ENCODE assay signal across 14 cellular contexts in the genomic region with DNA sequence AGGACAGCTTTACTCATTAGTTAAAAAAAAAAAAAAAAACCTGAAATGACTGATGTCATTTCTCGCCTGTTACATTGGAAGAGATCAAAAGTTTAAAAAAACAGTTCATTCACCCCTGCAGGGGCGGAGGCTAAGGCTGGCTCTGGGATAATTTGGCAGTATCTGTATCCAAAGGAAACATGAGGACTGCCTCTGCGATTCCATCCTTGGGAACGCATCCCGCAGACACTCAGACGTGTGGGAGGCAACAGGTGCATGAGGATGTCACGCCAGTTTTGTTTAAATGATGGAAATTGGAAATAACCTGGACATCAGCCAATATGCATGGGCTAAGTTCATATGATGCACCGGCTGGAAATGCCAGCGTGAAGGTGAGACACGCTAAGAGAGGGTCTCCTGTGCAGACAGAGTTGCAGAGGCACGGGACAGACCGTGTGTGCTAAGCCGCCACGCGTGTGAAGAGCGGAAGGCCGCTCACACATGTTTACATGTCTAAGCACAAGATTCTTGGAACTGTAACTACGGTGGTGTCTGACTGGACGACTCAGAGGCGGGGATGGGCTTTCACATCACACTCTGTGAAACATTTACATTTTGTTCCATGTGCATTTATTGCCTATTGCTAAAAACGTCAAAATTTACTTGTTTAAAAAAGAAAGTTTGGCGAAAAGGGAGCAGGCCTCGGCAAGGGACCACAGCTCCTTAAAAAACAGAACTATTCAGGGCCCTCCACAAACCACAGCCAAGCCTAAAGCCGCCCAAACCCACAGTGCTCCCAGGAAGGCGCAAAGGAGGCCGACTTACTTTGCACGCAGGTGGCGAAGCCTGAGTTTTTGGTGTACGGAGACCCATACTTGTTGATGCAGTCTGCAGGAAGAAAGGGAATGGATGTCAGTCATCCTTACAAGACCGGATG. TPM values are rescaled to one million over a fixed set of nuclear protein-coding genes. Genes with fewer than 3 reads are reported as not detected.
DNase-seq lines count a peak whose midpoint lies in the region; ATAC-seq and TF ChIP-seq lines count a peak whose summit lies in the region.
"Had no signal": no experiment of that assay in that cellular context is flagged by ENCODE, and none has a peak within 500 bp of the region (broad histone marks: within the 10 kb centered on the region; RNA-seq: fewer than 3 reads in every experiment).

No MANE protein-coding gene starts in this region.

- H3K36me3 ChIP-seq in endodermal cell (ENCODE audit: control insufficient read depth, insufficient read depth, low read length), result peaks cover 8% of the 10 kb centered on the region
- H3K36me3 ChIP-seq: ovary had no signal

- peaks cover 8% of the 10 kb centered on the region for H3K9me3 Mint-ChIP-seq in activated CD4-positive, alpha-beta T cell treated with anti-CD3 and anti-CD28 coated beads, Interleukin-2, amount 10 ng/mL, durations not matched to agents 24 days and 14 days
- H3K9me3 Mint-ChIP-seq in endodermal cell, result no peaks in the 10 kb centered on the region

- peak overlapping the region; percentile 61 for H3K4me3 Mint-ChIP-seq in activated CD4-positive, alpha-beta T cell treated with anti-CD3 and anti-CD28 coated beads, Interleukin-2, amount 10 ng/mL, durations not matched to agents 24 days and 14 days
- H3K4me3 Mint-ChIP-seq in endodermal cell, result no peak overlapping the region

- ATAC-seq in sciatic nerve, result peak; percentile 49
- no peak for ATAC-seq in GM21367 (IDR thresholded peaks at IDR 0.05; ENCODE audit: unreplicated experiment)
- no peak for ATAC-seq in HG03139 (IDR thresholded peaks at IDR 0.05; ENCODE audit: unreplicated experiment)

- no peak overlapping the region for H3K27ac ChIP-seq in endodermal cell (ENCODE audit: low read depth, low read length)
- H3K27ac ChIP-seq: epithelial cell of prostate, ovary had no signal

- no peak overlapping the region for H3K9ac ChIP-seq in endodermal cell (ENCODE audit: extremely low read depth, low read length, poor library complexity, severe bottlenecking)

- no peak for DNase-seq in activated CD4-positive, alpha-beta T cell treated with anti-CD3 and anti-CD28 coated beads, Interleukin-2, amount 10 ng/mL, durations not matched to agents 24 days and 14 days
- DNase-seq in activated CD4-positive, alpha-beta T cell treated with anti-CD3 and anti-CD28 coated beads, Interleukin-2, amount 50 U/mL, for 1 hour, result no peak
- DNase-seq in NCI-H345 treated with DMSO at 0.1 percent for 48 hours (lab: John Stamatoyannopoulos, UW; ENCODE audit: unreplicated experiment) (peak; percentile 11), endodermal cell (peak; percentile 29), sciatic nerve (ENCODE audit: low spot score) (peak; percentile 63), AML-193 (lab: John Stamatoyannopoulos, UW) (no peak)
- DNase-seq: caudate nucleus, mammary epithelial cell, SW 1271 had no signal

- H3K27ac Mint-ChIP-seq in activated CD4-positive, alpha-beta T cell treated with anti-CD3 and anti-CD28 coated beads, Interleukin-2, amount 10 ng/mL, durations not matched to agents 24 days and 14 days, result peak overlapping the region; percentile 8
- H3K27ac Mint-ChIP-seq in endodermal cell, result no peak overlapping the region

- 95 to 96% methylated on average over 27 to 30 of the region's 30 CpGs for WGBS in endodermal cell (ENCODE audit: insufficient coverage in 1 of 2, insufficient read length in 1 of 2), 2 experiments

- no peaks in the 10 kb centered on the region for H3K4me1 ChIP-seq in endodermal cell (ENCODE audit: control insufficient read depth, insufficient read depth, low read length)

- peaks cover 26% of the 10 kb centered on the region for H3K4me1 Mint-ChIP-seq in activated CD4-positive, alpha-beta T cell treated with anti-CD3 and anti-CD28 coated beads, Interleukin-2, amount 10 ng/mL, durations not matched to agents 24 days and 14 days
- H3K4me1 Mint-ChIP-seq in endodermal cell, result peaks cover 9% of the 10 kb centered on the region

- no peak for TF ChIP-seq CTCF in endodermal cell (conservative IDR thresholded peaks at IDR 0.05)

- peaks cover 5% of the 10 kb centered on the region for H3K27me3 Mint-ChIP-seq in activated CD4-positive, alpha-beta T cell treated with anti-CD3 and anti-CD28 coated beads, Interleukin-2, amount 10 ng/mL, durations not matched to agents 24 days and 14 days
- H3K27me3 Mint-ChIP-seq in endodermal cell (ENCODE audit: insufficient read depth), result no peaks in the 10 kb centered on the region

- H3K4me3 ChIP-seq in endodermal cell (ENCODE audit: low read length), result no peak overlapping the region
- H3K4me3 ChIP-seq: ovary, tibial artery had no signal

- no peaks in the 10 kb centered on the region for H3K9me3 ChIP-seq in endodermal cell (ENCODE audit: control insufficient read depth, low read length)
- H3K9me3 ChIP-seq: ovary, tibial artery had no signal

- H3K27me3 ChIP-seq in endodermal cell (ENCODE audit: control insufficient read depth, insufficient read depth, low read length, poor library complexity, severe bottlenecking), result no peaks in the 10 kb centered on the region
- H3K27me3 ChIP-seq: ovary, tibial artery had no signal

- intact Hi-C loops in activated CD4-positive, alpha-beta T cell treated with anti-CD3 and anti-CD28 coated beads, Interleukin-2, amount 10 ng/mL, durations not matched to agents 24 days and 14 days (cut with micrococcal nuclease), result no loop called here
- intact Hi-C loops in sciatic nerve (cut with DNase I), result no loop called here

- H3K36me3 Mint-ChIP-seq in activated CD4-positive, alpha-beta T cell treated with anti-CD3 and anti-CD28 coated beads, Interleukin-2, amount 10 ng/mL, durations not matched to agents 24 days and 14 days (ENCODE audit: low read depth), result peaks cover 8% of the 10 kb centered on the region
- peaks cover 2% of the 10 kb centered on the region for H3K36me3 Mint-ChIP-seq in endodermal cell (ENCODE audit: low read depth)

RNA-seq across cellular contexts. Expression of gene GAS6, which starts 17.9 kb away (rescaled TPM):
- 0.17 and 0.54 TPM in 2 replicates for total RNA-seq in activated CD4-positive, alpha-beta T cell treated with anti-CD3 and anti-CD28 coated beads, Interleukin-2, amount 10 ng/mL, durations not matched to agents 24 days and 14 days
- total RNA-seq in endodermal cell (10 to 100 TPM; 45.7 to 49.6 TPM), sciatic nerve (302 TPM)
- 24.8 TPM for polyA plus RNA-seq in endodermal cell (2013, experiment 1 of 2)
- 23.0 TPM for polyA plus RNA-seq in endodermal cell (2013, experiment 2 of 2)

Comparison
In these comparisons a context has a peak if more than half of its experiments do, and no peak if none do; other contexts are left out.
1. DNase-seq: peak in NCI-H345 treated with DMSO at 0.1 percent for 48 hours (single experiment), endodermal cell (single experiment) and sciatic nerve (single experiment); none in activated CD4-positive, alpha-beta T cell treated with anti-CD3 and anti-CD28 coated beads, Interleukin-2, amount 10 ng/mL, durations not matched to agents 24 days and 14 days (single experiment), activated CD4-positive, alpha-beta T cell treated with anti-CD3 and anti-CD28 coated beads, Interleukin-2, amount 50 U/mL, for 1 hour (single experiment) and AML-193 (0 of 2).
2. RNA of gene GAS6, which starts 17.9 kb away (total RNA-seq): 302 TPM in sciatic nerve (single experiment) and 45.7 to 49.6 TPM in endodermal cell; 0.17 to 0.54 TPM in activated CD4-positive, alpha-beta T cell treated with anti-CD3 and anti-CD28 coated beads, Interleukin-2, amount 10 ng/mL, durations not matched to agents 24 days and 14 days; every median in the first group is over 10 times any median in the second.